1 cellular context compared by ENCODE assay signal in genomic region chr11:111851067-111851466, GRCh38.
TF ChIP-seq lines count a peak whose summit lies in the region.

No MANE protein-coding gene starts in this region.

TF ChIP-seq in endothelial cell of umbilical vein, 7 proteins besides CTCF, POLR2A, EP300 and RAD21:
- TF ChIP-seq POLR2AphosphoS5 (IDR thresholded peaks at IDR 0.05; ENCODE audit: insufficient read depth, low read depth, low read length) (no peak), EZH2 (IDR thresholded peaks at IDR 0.05; ENCODE audit: borderline replicate concordance, low read depth, low read length, severe bottlenecking) (no peak), MAX (IDR thresholded peaks at IDR 0.05; ENCODE audit: insufficient read depth, insufficient read length) (no peak), JUN (IDR thresholded peaks at IDR 0.05; ENCODE audit: borderline replicate concordance, insufficient read depth, insufficient read length, low read depth) (no peak), GATA2 (IDR thresholded peaks at IDR 0.05; ENCODE audit: insufficient read depth, insufficient read length, low read depth, low read length) (no peak), FOS (IDR thresholded peaks at IDR 0.05; ENCODE audit: borderline replicate concordance, insufficient read depth, low read length) (no peak), MYC (IDR thresholded peaks at IDR 0.05; ENCODE audit: low read depth, low read length) (no peak)
